In the genomic region with DNA sequence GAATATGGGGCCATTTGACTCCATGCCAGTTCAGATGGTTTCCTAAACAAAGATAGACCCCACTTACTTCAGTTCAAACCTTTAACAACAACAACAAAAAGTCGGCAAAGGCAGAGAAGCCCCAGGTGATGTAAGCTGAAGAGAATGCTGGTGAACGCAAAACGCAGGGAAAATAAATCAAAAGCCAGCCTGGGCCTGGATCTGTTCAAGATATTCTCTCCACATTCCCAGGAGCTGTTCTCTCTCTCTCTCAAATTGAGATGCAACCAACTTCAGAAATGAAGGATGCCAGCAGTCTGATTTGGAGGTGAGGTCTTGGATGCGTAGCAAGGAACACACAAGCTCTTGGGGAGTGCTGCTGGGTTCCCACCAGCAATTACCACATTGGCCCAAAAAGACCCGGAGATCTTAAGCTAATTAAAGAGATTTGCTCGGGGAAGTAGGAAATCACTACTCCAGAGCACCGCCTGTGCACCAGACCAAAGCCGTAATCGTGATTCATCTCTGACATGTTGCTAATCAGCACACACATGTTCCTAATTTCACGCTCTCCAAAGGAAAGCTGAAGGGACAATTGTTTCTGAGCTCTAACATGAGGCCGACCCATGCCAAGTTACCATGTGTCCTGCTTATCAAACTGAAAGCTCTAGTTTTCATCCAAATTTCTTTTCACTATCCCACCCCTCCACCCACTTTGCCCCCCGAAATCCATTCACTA, we compare ENCODE assay signal across 11 cellular contexts. TPM values are rescaled to one million over a fixed set of nuclear protein-coding genes. Genes with fewer than 3 reads are reported as not detected.
A peak's percentile ranks its signal among the peaks of the same experiment; 100 is the strongest.
DNase-seq lines count a peak whose midpoint lies in the region; ATAC-seq and TF ChIP-seq lines count a peak whose summit lies in the region.
"Had no signal": no experiment of that assay in that cellular context is flagged by ENCODE, and none has a peak within 500 bp of the region (broad histone marks: within the 10 kb centered on the region; RNA-seq: fewer than 3 reads in every experiment).

No MANE protein-coding gene starts in this region.

- peak overlapping the region; percentile 1 to 44 for H3K4me3 ChIP-seq in foreskin fibroblast (ENCODE audit: low read depth in 1 of 2, low read length in 2 of 2)
- no peak overlapping the region for H3K4me3 ChIP-seq in ovary
- H3K4me3 ChIP-seq: colonic mucosa had no signal

- WGBS in ovary, 3 donors = 30 to 56% (median 40%) methylated on average over 12 of the region's 12 CpGs

- no peaks in the 10 kb centered on the region for H3K9me3 ChIP-seq in ovary
- H3K9me3 ChIP-seq: colonic mucosa had no signal

- H3K4me1 ChIP-seq in ovary (ENCODE audit: insufficient read depth) = peaks cover 12% of the 10 kb centered on the region
- H3K4me1 ChIP-seq: colonic mucosa had no signal

- DNase-seq in AG08395 (ENCODE audit: low spot score) (peak; percentile 78), SK-N-DZ (ENCODE audit: low spot score) (peak; percentile 91), foreskin fibroblast (peak; percentile 87 to 96), ovary (no peak), H4 (ENCODE audit: low spot score) (no peak), T-helper 1 cell (no peak)
- DNase-seq: colonic mucosa, NCI-H2029, nucleus accumbens had no signal

- H3K27me3 ChIP-seq in ovary = no peaks in the 10 kb centered on the region
- H3K27me3 ChIP-seq: colonic mucosa had no signal

- TF ChIP-seq CTCF in foreskin fibroblast (IDR thresholded peaks at IDR 0.05; ENCODE audit: low read depth, low read length) (no peak), ovary (IDR thresholded peaks at IDR 0.05) (no peak)

- peak overlapping the region; percentile 17 to 60 for H3K27ac ChIP-seq in ovary
- H3K27ac ChIP-seq: colonic mucosa had no signal

- TF ChIP-seq POLR2A in ovary (IDR thresholded peaks at IDR 0.05) = no peak

- TF ChIP-seq EP300 in ovary (IDR thresholded peaks at IDR 0.05) = no peak

- ATAC-seq in GM21367 (IDR thresholded peaks at IDR 0.05; ENCODE audit: unreplicated experiment) (no peak), GM21390 (IDR thresholded peaks at IDR 0.05; ENCODE audit: unreplicated experiment) (no peak)

- H3K36me3 ChIP-seq in ovary = no peaks in the 10 kb centered on the region
- H3K36me3 ChIP-seq: colonic mucosa had no signal

- intact Hi-C loops in ovary (cut with DNase I) = no loop called here

RNA-seq across cellular contexts. Expression of a gene that starts 37.1 kb away (rescaled TPM):
- 3.6 and 4.4 TPM in 2 replicates for polyA plus RNA-seq in SK-N-DZ (2014; cell fraction: cytosol; rRNA removed)
- 3.4 and 4.4 TPM in 2 replicates for polyA plus RNA-seq in SK-N-DZ (2014; cell fraction: nucleus; rRNA removed)
- total RNA-seq in ovary = 10 to 100 TPM; 14.4 to 35.8 (median 27.0) TPM
- polyA plus RNA-seq in ovary = 10 to 100 TPM; 10.7 to 21.0 TPM
- 0.55 and 0.56 TPM in 2 replicates for total RNA-seq in H4 (2014; rRNA removed; shearing (Covaris generic))

Comparison
In these comparisons a context has a peak if more than half of its experiments do, and no peak if none do; other contexts are left out.
1. DNase-seq: peak in AG08395 (single experiment), SK-N-DZ (single experiment) and foreskin fibroblast (2 of 2); none in ovary (0 of 5), H4 (single experiment) and T-helper 1 cell (0 of 5).